ENCODE assay signal across 1 cellular context in genomic region chr14:93035917-93036651, GRCh38.
TF ChIP-seq lines count a peak whose summit lies in the region.

No MANE protein-coding gene starts in this region.

TF ChIP-seq in HepG2, 621 proteins besides CTCF, POLR2A, EP300 and RAD21 (continued from another document and continues in another):
- TF ChIP-seq, protein P1, sequence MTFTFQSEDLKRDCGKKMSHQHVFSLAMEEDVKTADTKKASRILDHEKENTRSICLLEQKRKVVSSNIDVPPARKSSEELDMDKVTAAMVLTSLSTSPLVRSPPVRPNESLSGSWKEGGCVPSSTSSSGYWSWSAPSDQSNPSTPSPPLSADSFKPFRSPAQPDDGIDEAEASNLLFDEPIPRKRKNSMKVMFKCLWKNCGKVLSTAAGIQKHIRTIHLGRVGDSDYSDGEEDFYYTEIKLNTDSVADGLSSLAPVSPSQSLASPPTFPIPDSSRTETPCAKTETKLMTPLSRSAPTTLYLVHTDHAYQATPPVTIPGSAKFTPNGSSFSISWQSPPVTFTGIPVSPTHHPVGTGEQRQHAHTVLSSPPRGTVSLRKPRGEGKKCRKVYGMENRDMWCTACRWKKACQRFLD (CRISPR knock-in tag; IDR thresholded peaks at IDR 0.05; ENCODE audit: borderline replicate concordance): no peak
- TF ChIP-seq, protein P2, sequence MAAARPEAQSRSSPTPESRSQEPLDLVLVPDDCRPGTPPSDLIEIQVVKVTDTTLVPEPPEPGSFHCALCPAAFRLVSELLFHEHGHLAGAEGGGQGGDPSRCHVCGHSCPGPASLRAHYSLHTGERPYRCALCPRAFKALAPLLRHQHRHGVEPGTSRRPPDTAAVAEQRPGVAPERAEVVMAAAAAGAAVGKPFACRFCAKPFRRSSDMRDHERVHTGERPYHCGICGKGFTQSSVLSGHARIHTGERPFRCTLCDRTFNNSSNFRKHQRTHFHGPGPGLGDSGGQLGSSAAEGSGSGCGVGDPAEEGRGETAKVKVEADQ (CRISPR knock-in tag; IDR thresholded peaks at IDR 0.05; ENCODE audit: borderline replicate concordance): no peak
- TF ChIP-seq ZC3H4 (CRISPR knock-in tag; IDR thresholded peaks at IDR 0.05; ENCODE audit: borderline replicate concordance) (no peak), SALL2 (CRISPR knock-in tag; IDR thresholded peaks at IDR 0.05) (no peak), BRCA1 (CRISPR knock-in tag; IDR thresholded peaks at IDR 0.05) (0 out of 2 replicates have a peak, but pooled peaks have one; percentile 34), SNAPC2 (CRISPR knock-in tag; IDR thresholded peaks at IDR 0.05) (0 out of 2 replicates have a peak, but pooled peaks have one; percentile 31), ZNF557 (CRISPR knock-in tag; IDR thresholded peaks at IDR 0.05) (no peak), GRHL1 (CRISPR knock-in tag; conservative IDR thresholded peaks at IDR 0.05) (no peak), ATF7-NPFF (CRISPR knock-in tag; IDR thresholded peaks at IDR 0.05; ENCODE audit: low read depth) (no peak), FOXK1 (CRISPR knock-in tag; IDR thresholded peaks at IDR 0.05; ENCODE audit: borderline replicate concordance, low read depth) (peak; percentile 71; the same call in 1 of the 2 replicates), ZNF225 (CRISPR knock-in tag; IDR thresholded peaks at IDR 0.05) (no peak), PAX8 (CRISPR knock-in tag; IDR thresholded peaks at IDR 0.05; ENCODE audit: borderline replicate concordance) (no peak), KAT7 (CRISPR knock-in tag; IDR thresholded peaks at IDR 0.05; ENCODE audit: borderline replicate concordance) (no peak), MTERF4 (CRISPR knock-in tag; IDR thresholded peaks at IDR 0.05) (0 out of 2 replicates have a peak, but pooled peaks have one; percentile 15), HOXA5 (CRISPR knock-in tag; IDR thresholded peaks at IDR 0.05) (no peak), GABPA (IDR thresholded peaks at IDR 0.05; ENCODE audit: low read depth, low read length) (no peak), GABPA (CRISPR knock-in tag; IDR thresholded peaks at IDR 0.05; ENCODE audit: low read depth) (no peak), KDM1A (CRISPR knock-in tag; IDR thresholded peaks at IDR 0.05) (peak; percentile 45; the same call in 1 of the 2 replicates), PBX3 (CRISPR knock-in tag; IDR thresholded peaks at IDR 0.05; ENCODE audit: borderline replicate concordance) (no peak), KLF16 (CRISPR knock-in tag; IDR thresholded peaks at IDR 0.05) (no peak; a peak in 2 of 4 replicates), ZSCAN31 (CRISPR knock-in tag; IDR thresholded peaks at IDR 0.05; ENCODE audit: low read depth) (no peak), ZNF672 (CRISPR knock-in tag; IDR thresholded peaks at IDR 0.05) (no peak), NFYB (CRISPR knock-in tag; IDR thresholded peaks at IDR 0.05) (peak; percentile 38), FIP1L1 (IDR thresholded peaks at IDR 0.05; ENCODE audit: borderline replicate concordance, insufficient read depth, low read depth, low read length) (no peak), ATAD3A (CRISPR knock-in tag; IDR thresholded peaks at IDR 0.05) (no peak), THAP7 (CRISPR knock-in tag; IDR thresholded peaks at IDR 0.05) (no peak), TBP (CRISPR knock-in tag; IDR thresholded peaks at IDR 0.05) (no peak), ZNF713 (CRISPR knock-in tag; IDR thresholded peaks at IDR 0.05) (no peak), JARID2 (CRISPR knock-in tag; IDR thresholded peaks at IDR 0.05; ENCODE audit: insufficient replicate concordance) (no peak), XRCC5 (optimal IDR thresholded peaks at IDR 0.05; ENCODE audit: low read length) (peak; percentile 24), PAXIP1 (CRISPR knock-in tag; conservative IDR thresholded peaks at IDR 0.05) (peak; percentile 90), ADNP (CRISPR knock-in tag; IDR thresholded peaks at IDR 0.05) (no peak), UBTF (CRISPR knock-in tag; IDR thresholded peaks at IDR 0.05) (peak; percentile 60; the same call in 1 of the 2 replicates), ZNF34 (CRISPR knock-in tag; IDR thresholded peaks at IDR 0.05; ENCODE audit: borderline replicate concordance) (no peak; the same call in 1 of the 2 replicates), GABPB1 (CRISPR knock-in tag; IDR thresholded peaks at IDR 0.05) (peak; percentile 55), SP2 (CRISPR knock-in tag; IDR thresholded peaks at IDR 0.05) (no peak), ZNF256 (CRISPR knock-in tag; conservative IDR thresholded peaks at IDR 0.05) (no peak), MLLT10 (CRISPR knock-in tag; IDR thresholded peaks at IDR 0.05) (no peak), ZNF329 (CRISPR knock-in tag; IDR thresholded peaks at IDR 0.05; ENCODE audit: low read depth) (no peak), ZNF501 (CRISPR knock-in tag; IDR thresholded peaks at IDR 0.05) (peak; percentile 67; the same call in 1 of the 2 replicates), GPN1 (CRISPR knock-in tag; IDR thresholded peaks at IDR 0.05; ENCODE audit: borderline replicate concordance) (no peak), ZNF296 (CRISPR knock-in tag; conservative IDR thresholded peaks at IDR 0.05) (peak; percentile 61; the same call in 1 of the 2 replicates), ZMYM2 (CRISPR knock-in tag; IDR thresholded peaks at IDR 0.05) (no peak), MEIS2 (CRISPR knock-in tag; IDR thresholded peaks at IDR 0.05) (peak; percentile 99), RARA (CRISPR knock-in tag; IDR thresholded peaks at IDR 0.05) (peak; percentile 97), ZNF577 (CRISPR knock-in tag; IDR thresholded peaks at IDR 0.05; ENCODE audit: borderline replicate concordance, low read depth) (no peak), ZNF512 (CRISPR knock-in tag; IDR thresholded peaks at IDR 0.05) (no peak), PCBP1 (IDR thresholded peaks at IDR 0.05; ENCODE audit: borderline replicate concordance, low read depth, low read length) (no peak), ZNF496 (CRISPR knock-in tag; IDR thresholded peaks at IDR 0.05; ENCODE audit: insufficient replicate concordance) (no peak)
- TF ChIP-seq, protein P3, sequence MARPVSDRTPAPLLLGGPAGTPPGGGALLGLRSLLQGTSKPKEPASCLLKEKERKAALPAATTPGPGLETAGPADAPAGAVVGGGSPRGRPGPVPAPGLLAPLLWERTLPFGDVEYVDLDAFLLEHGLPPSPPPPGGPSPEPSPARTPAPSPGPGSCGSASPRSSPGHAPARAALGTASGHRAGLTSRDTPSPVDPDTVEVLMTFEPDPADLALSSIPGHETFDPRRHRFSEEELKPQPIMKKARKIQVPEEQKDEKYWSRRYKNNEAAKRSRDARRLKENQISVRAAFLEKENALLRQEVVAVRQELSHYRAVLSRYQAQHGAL (CRISPR knock-in tag; IDR thresholded peaks at IDR 0.05; ENCODE audit: not compliant biosample characterization): no peak
- TF ChIP-seq, protein P4, sequence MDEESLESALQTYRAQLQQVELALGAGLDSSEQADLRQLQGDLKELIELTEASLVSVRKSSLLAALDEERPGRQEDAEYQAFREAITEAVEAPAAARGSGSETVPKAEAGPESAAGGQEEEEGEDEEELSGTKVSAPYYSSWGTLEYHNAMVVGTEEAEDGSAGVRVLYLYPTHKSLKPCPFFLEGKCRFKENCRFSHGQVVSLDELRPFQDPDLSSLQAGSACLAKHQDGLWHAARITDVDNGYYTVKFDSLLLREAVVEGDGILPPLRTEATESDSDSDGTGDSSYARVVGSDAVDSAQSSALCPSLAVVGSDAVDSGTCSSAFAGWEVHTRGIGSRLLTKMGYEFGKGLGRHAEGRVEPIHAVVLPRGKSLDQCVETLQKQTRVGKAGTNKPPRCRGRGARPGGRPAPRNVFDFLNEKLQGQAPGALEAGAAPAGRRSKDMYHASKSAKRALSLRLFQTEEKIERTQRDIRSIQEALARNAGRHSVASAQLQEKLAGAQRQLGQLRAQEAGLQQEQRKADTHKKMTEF (CRISPR knock-in tag; IDR thresholded peaks at IDR 0.05): peak; percentile 71
- TF ChIP-seq, protein P5, sequence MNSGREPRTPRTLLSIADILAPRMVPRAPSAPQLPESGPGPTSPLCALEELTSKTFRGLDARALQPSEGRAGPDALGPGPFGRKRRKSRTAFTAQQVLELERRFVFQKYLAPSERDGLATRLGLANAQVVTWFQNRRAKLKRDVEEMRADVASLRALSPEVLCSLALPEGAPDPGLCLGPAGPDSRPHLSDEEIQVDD (CRISPR knock-in tag; IDR thresholded peaks at IDR 0.05; ENCODE audit: borderline replicate concordance): no peak
